Comparison of ENCODE assay signal across 18 cellular contexts in the genomic region with DNA sequence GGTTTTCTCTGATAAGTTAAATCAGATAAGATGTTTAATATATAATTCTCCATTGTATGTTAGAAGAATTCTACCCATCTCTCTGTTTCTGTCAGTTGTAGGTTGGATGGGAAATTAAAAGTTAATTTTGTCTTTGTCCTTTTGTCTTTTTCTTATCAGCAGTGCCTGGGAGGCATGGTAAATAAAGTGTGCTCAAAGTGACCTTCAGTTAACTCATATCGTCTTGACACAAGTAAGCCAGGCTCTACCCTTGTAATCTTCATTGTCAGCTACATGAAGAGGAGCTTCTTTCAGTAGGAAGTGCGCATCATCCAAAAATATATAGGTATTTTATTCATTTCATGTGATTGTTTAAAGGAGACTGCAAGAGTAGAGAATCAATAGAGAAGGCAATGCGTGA.
"Had no signal": no experiment of that assay in that cellular context is flagged by ENCODE, and none has a peak within 500 bp of the region (broad histone marks: within the 10 kb centered on the region; RNA-seq: fewer than 3 reads in every experiment).

No MANE protein-coding gene starts in this region.

- H3K4me1 Mint-ChIP-seq: natural killer cell had no signal

- H3K9me3 ChIP-seq: ovary, tibial artery, upper lobe of left lung, uterus had no signal

- ATAC-seq: natural killer cell; stimulated activated effector memory CD8-positive, alpha-beta T cell treated with anti-CD3 and anti-CD28 coated beads, Interleukin-12 subunit alpha, Interleukin-12 subunit beta, amount 100 ng/mL, for 72 hours; stimulated activated naive CD8-positive, alpha-beta T cell treated with anti-CD3 and anti-CD28 coated beads, Interleukin-15, Interleukin-2, amounts not matched to agents 100 U/mL and 50 U/mL, for 24 hours had no signal

- H3K27ac ChIP-seq: dorsolateral prefrontal cortex, neural progenitor cell, ovary, tibial artery, upper lobe of left lung, uterus had no signal

- H3K36me3 ChIP-seq: neural progenitor cell, ovary, tibial artery, upper lobe of left lung, uterus had no signal

- H3K4me3 Mint-ChIP-seq: natural killer cell; neural progenitor cell; stimulated activated effector memory CD8-positive, alpha-beta T cell treated with anti-CD3 and anti-CD28 coated beads, Interleukin-12 subunit alpha, Interleukin-12 subunit beta, amount 100 ng/mL, for 72 hours had no signal

- H3K27ac Mint-ChIP-seq: natural killer cell; neural progenitor cell; stimulated activated effector memory CD8-positive, alpha-beta T cell treated with anti-CD3 and anti-CD28 coated beads, Interleukin-12 subunit alpha, Interleukin-12 subunit beta, amount 100 ng/mL, for 72 hours had no signal

- H3K36me3 Mint-ChIP-seq: natural killer cell; neural progenitor cell; stimulated activated effector memory CD8-positive, alpha-beta T cell treated with anti-CD3 and anti-CD28 coated beads, Interleukin-12 subunit alpha, Interleukin-12 subunit beta, amount 100 ng/mL, for 72 hours had no signal

- H3K4me1 ChIP-seq: upper lobe of left lung, uterus had no signal

- H3K27me3 ChIP-seq: dorsolateral prefrontal cortex, neural progenitor cell, ovary, tibial artery, upper lobe of left lung, uterus had no signal

- H3K4me2 ChIP-seq: neural progenitor cell had no signal

- DNase-seq: cortex of kidney; dorsolateral prefrontal cortex; effector CD8-positive, alpha-beta T cell; foreskin melanocyte; head of caudate nucleus; islet precursor cell; mammary epithelial cell; natural killer cell; nucleus accumbens; ovary; stimulated activated CD4-positive, alpha-beta T cell treated with anti-CD3 and anti-CD28 coated beads, Interleukin-4, amount 100 ng/mL, for 1 hour; stimulated activated CD8-positive, alpha-beta memory T cell treated with anti-CD3 and anti-CD28 coated beads, Interleukin-4, amount 100 ng/mL, for 48 hours; stimulated activated naive CD8-positive, alpha-beta T cell treated with anti-CD3 and anti-CD28 coated beads, Interleukin-15, Interleukin-2, amounts not matched to agents 100 U/mL and 50 U/mL, for 24 hours; tibial artery; upper lobe of left lung; uterus had no signal

- H3K4me3 ChIP-seq: dorsolateral prefrontal cortex, neural progenitor cell, ovary, tibial artery, upper lobe of left lung, uterus had no signal

- H3K9me3 Mint-ChIP-seq: natural killer cell had no signal
